Comparison of ENCODE assay signal across 1 cellular context in the genomic region with DNA sequence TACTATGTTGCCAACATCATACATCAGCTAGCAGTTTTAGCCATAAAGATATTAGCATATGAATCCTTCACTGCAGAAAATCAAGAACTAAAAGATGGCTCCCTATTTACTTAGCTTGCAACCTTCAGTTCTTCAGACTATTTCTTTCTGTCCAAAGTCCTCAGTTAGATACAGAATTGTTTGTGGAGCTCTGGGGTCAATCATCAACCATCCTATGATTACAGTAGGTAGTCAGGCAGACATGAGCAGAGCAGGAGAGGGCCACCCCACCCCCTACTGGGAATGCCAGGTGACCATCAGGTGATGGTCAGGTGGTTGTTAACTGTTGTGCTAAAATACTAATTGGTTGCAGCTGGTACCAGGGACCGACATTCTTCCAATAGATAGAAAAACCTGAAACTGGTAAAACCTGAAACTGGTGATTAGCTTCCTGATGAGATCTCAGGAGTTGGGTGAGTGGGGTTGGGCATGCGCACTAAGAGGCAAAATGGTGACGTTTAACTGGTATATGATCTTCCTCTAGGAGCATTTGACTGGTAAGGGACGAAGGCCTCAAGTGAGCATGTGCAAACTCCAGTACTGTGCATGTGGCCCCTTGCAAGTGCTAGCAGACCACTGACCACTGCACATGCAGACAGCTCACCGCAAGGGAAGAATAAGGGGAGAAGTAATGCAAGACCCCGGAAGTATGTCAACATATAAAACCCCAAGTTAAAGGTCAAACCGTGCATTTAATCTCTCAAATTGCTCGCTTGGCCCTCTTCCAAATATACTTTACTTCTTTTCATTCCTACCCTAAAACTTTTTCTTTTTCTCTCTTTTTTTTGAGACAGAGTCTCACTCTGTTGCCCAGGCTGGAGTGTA.
TF ChIP-seq lines count a peak whose summit lies in the region.

No MANE protein-coding gene starts in this region.

TF ChIP-seq in GM23338, 12 proteins besides CTCF, POLR2A, EP300 and RAD21 (continued from another document):
- TF ChIP-seq, protein P1, sequence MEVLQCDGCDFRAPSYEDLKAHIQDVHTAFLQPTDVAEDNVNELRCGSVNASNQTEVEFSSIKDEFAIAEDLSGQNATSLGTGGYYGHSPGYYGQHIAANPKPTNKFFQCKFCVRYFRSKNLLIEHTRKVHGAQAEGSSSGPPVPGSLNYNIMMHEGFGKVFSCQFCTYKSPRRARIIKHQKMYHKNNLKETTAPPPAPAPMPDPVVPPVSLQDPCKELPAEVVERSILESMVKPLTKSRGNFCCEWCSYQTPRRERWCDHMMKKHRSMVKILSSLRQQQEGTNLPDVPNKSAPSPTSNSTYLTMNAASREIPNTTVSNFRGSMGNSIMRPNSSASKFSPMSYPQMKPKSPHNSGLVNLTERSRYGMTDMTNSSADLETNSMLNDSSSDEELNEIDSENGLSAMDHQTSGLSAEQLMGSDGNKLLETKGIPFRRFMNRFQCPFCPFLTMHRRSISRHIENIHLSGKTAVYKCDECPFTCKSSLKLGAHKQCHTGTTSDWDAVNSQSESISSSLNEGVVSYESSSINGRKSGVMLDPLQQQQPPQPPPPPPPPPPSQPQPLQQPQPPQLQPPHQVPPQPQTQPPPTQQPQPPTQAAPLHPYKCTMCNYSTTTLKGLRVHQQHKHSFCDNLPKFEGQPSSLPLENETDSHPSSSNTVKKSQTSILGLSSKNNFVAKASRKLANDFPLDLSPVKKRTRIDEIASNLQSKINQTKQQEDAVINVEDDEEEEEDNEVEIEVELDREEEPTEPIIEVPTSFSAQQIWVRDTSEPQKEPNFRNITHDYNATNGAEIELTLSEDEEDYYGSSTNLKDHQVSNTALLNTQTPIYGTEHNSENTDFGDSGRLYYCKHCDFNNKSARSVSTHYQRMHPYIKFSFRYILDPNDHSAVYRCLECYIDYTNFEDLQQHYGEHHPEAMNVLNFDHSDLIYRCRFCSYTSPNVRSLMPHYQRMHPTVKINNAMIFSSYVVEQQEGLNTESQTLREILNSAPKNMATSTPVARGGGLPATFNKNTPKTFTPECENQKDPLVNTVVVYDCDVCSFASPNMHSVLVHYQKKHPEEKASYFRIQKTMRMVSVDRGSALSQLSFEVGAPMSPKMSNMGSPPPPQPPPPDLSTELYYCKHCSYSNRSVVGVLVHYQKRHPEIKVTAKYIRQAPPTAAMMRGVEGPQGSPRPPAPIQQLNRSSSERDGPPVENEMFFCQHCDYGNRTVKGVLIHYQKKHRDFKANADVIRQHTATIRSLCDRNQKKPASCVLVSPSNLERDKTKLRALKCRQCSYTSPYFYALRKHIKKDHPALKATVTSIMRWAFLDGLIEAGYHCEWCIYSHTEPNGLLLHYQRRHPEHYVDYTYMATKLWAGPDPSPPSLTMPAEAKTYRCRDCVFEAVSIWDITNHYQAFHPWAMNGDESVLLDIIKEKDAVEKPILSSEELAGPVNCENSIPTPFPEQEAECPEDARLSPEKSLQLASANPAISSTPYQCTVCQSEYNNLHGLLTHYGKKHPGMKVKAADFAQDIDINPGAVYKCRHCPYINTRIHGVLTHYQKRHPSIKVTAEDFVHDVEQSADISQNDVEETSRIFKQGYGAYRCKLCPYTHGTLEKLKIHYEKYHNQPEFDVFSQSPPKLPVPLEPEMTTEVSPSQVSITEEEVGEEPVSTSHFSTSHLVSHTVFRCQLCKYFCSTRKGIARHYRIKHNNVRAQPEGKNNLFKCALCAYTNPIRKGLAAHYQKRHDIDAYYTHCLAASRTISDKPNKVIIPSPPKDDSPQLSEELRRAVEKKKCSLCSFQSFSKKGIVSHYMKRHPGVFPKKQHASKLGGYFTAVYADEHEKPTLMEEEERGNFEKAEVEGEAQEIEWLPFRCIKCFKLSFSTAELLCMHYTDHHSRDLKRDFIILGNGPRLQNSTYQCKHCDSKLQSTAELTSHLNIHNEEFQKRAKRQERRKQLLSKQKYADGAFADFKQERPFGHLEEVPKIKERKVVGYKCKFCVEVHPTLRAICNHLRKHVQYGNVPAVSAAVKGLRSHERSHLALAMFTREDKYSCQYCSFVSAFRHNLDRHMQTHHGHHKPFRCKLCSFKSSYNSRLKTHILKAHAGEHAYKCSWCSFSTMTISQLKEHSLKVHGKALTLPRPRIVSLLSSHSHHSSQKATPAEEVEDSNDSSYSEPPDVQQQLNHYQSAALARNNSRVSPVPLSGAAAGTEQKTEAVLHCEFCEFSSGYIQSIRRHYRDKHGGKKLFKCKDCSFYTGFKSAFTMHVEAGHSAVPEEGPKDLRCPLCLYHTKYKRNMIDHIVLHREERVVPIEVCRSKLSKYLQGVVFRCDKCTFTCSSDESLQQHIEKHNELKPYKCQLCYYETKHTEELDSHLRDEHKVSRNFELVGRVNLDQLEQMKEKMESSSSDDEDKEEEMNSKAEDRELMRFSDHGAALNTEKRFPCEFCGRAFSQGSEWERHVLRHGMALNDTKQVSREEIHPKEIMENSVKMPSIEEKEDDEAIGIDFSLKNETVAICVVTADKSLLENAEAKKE (CRISPR knock-in tag; IDR thresholded peaks at IDR 0.05), result no peak
- TF ChIP-seq STAT1 (IDR thresholded peaks at IDR 0.05; ENCODE audit: unreplicated experiment) (no peak), JUNB (IDR thresholded peaks at IDR 0.05; ENCODE audit: unreplicated experiment) (no peak), EZH2phosphoT487 (IDR thresholded peaks at IDR 0.05; ENCODE audit: unreplicated experiment) (no peak), ZNF114 (CRISPR knock-in tag; IDR thresholded peaks at IDR 0.05) (no peak)
TF ChIP-seq in GM23338: peak in this region for 0.
